In genomic region chr1:235799264-235799663, GRCh38 we compare ENCODE assay signal across 26 cellular contexts.
A peak's percentile ranks its signal among the peaks of the same experiment; 100 is the strongest.
DNase-seq lines count a peak whose midpoint lies in the region; ATAC-seq, FAIRE-seq and TF ChIP-seq lines count a peak whose summit lies in the region.
"Had no signal": no experiment of that assay in that cellular context is flagged by ENCODE, and none has a peak within 500 bp of the region (broad histone marks: within the 10 kb centered on the region; RNA-seq: fewer than 3 reads in every experiment).

No MANE protein-coding gene starts in this region.

- no peaks in the 10 kb centered on the region for H3K27me3 ChIP-seq in H9 (ENCODE audit: insufficient read depth, low read length)
- H3K27me3 ChIP-seq: BE2C, BLaER1 had no signal

- no peak overlapping the region for H2AK5ac ChIP-seq in H9 (ENCODE audit: insufficient read length, low read length)

- no peak for TF ChIP-seq CTCF in H9 (conservative IDR thresholded peaks at IDR 0.05)

- H3K79me1 ChIP-seq in H9 (ENCODE audit: insufficient read depth, low read depth, low read length, poor library complexity, severe bottlenecking) = no peaks in the 10 kb centered on the region

- H3K27me3 Mint-ChIP-seq in H9 (ENCODE audit: low read depth) = peaks cover 4% of the 10 kb centered on the region; the same call in 1 of the 2 replicates
- H3K27me3 Mint-ChIP-seq: CD4-positive, alpha-beta memory T cell; CD4-positive, CD25-positive, alpha-beta regulatory T cell; CD8-positive, alpha-beta memory T cell had no signal

- no peak overlapping the region for H4K8ac ChIP-seq in H9 (replicated peaks; ENCODE audit: insufficient read length, low read depth, low read length)

- H2BK20ac ChIP-seq in H9 (ENCODE audit: low read depth, low read length, poor library complexity, severe bottlenecking) = no peak overlapping the region

- H3K27ac ChIP-seq in H9 (ENCODE audit: insufficient read length, low read depth, low read length) = no peak overlapping the region
- H3K27ac ChIP-seq: BLaER1 had no signal

- H3K18ac ChIP-seq in H9 (ENCODE audit: insufficient read length, low read depth, low read length) = no peak overlapping the region

- no peak overlapping the region for H3K4me3 Mint-ChIP-seq in stimulated activated effector memory CD8-positive, alpha-beta T cell treated with anti-CD3 and anti-CD28 coated beads, Interleukin-12 subunit alpha, Interleukin-12 subunit beta, amount 100 ng/mL, for 72 hours
- H3K4me3 Mint-ChIP-seq in H9 = no peak overlapping the region
- H3K4me3 Mint-ChIP-seq: CD14-positive monocyte; CD4-positive, alpha-beta memory T cell; CD8-positive, alpha-beta memory T cell had no signal

- H3K79me2 ChIP-seq in H9 (ENCODE audit: insufficient read depth, low read length) = no peaks in the 10 kb centered on the region

- no peak overlapping the region for H2BK120ac ChIP-seq in H9 (ENCODE audit: low read depth, low read length, poor library complexity, severe bottlenecking)

- FAIRE-seq in GM12892 (lab: Jason Lieb, UNC) (peak; percentile 40), TTC549 (lab: Jason Lieb, UNC) (peak; percentile 76)
- FAIRE-seq: A204.1, GM12878, GM19239 had no signal

- in situ Hi-C loops in G401 (cut with HindIII; ENCODE audit: low sequenced_read_pairs) = no loop called here

- peaks cover 14% of the 10 kb centered on the region for H3K4me1 Mint-ChIP-seq in stimulated activated effector memory CD8-positive, alpha-beta T cell treated with anti-CD3 and anti-CD28 coated beads, Interleukin-12 subunit alpha, Interleukin-12 subunit beta, amount 100 ng/mL, for 72 hours
- no peaks in the 10 kb centered on the region for H3K4me1 Mint-ChIP-seq in H9
- H3K4me1 Mint-ChIP-seq: CD14-positive monocyte; CD4-positive, alpha-beta memory T cell had no signal

- no peak overlapping the region for H3K14ac ChIP-seq in H9 (ENCODE audit: insufficient read depth, low read length)

- no CpG with 5 or more reads among the region's 2 CpGs for WGBS in H9 (ENCODE audit: extremely low coverage, insufficient read length, low lambda C conversion rate)

- no peak overlapping the region for H3K56ac ChIP-seq in H9 (ENCODE audit: insufficient read length, low read depth, low read length)

- H3K4ac ChIP-seq in H9 (ENCODE audit: low read depth, low read length) = no peak overlapping the region

- TF ChIP-seq POLR2A in GM12892 (IDR thresholded peaks at IDR 0.05; ENCODE audit: low read depth, low read length) = no peak

- no peak overlapping the region for H2BK12ac ChIP-seq in H9 (ENCODE audit: insufficient read length, low read depth, low read length)

- H3K4me2 ChIP-seq in H9 (ENCODE audit: insufficient read depth, insufficient read length, low read length) = no peak overlapping the region
- H3K4me2 ChIP-seq: BLaER1 had no signal

- H4K5ac ChIP-seq in H9 (ENCODE audit: insufficient read length, low read depth, low read length) = no peak overlapping the region

- no peaks in the 10 kb centered on the region for H3K4me1 ChIP-seq in H9 (ENCODE audit: insufficient read depth, low read length)
- H3K4me1 ChIP-seq: BE2C, BLaER1 had no signal

- ATAC-seq in stimulated activated effector memory CD8-positive, alpha-beta T cell treated with anti-CD3 and anti-CD28 coated beads, Interleukin-12 subunit alpha, Interleukin-12 subunit beta, amount 100 ng/mL, for 72 hours = peak; percentile 57
- ATAC-seq: GM12878 had no signal

- H2BK15ac ChIP-seq in H9 (ENCODE audit: low read depth, low read length) = no peak overlapping the region

- no peak overlapping the region for H3K23ac ChIP-seq in H9 (ENCODE audit: insufficient read length, low read depth, low read length)

- no peak overlapping the region for H3K27ac Mint-ChIP-seq in stimulated activated effector memory CD8-positive, alpha-beta T cell treated with anti-CD3 and anti-CD28 coated beads, Interleukin-12 subunit alpha, Interleukin-12 subunit beta, amount 100 ng/mL, for 72 hours
- no peak overlapping the region for H3K27ac Mint-ChIP-seq in H9

- H3K36me3 Mint-ChIP-seq in stimulated activated effector memory CD8-positive, alpha-beta T cell treated with anti-CD3 and anti-CD28 coated beads, Interleukin-12 subunit alpha, Interleukin-12 subunit beta, amount 100 ng/mL, for 72 hours = no peaks in the 10 kb centered on the region
- H3K36me3 Mint-ChIP-seq in H9 (ENCODE audit: insufficient read depth in 1 of 3, low read depth in 3 of 3) = no peaks in the 10 kb centered on the region

- H3K9me3 ChIP-seq in H9 (ENCODE audit: control insufficient read depth, low read depth, low read length) = no peaks in the 10 kb centered on the region
- H3K9me3 ChIP-seq: BE2C had no signal

- no peak overlapping the region for H2AFZ ChIP-seq in H9 (ENCODE audit: low read length)

- H3K9me3 Mint-ChIP-seq in stimulated activated effector memory CD8-positive, alpha-beta T cell treated with anti-CD3 and anti-CD28 coated beads, Interleukin-12 subunit alpha, Interleukin-12 subunit beta, amount 100 ng/mL, for 72 hours = no peaks in the 10 kb centered on the region
- no peaks in the 10 kb centered on the region; a peak in 1 of 5 replicates for H3K9me3 Mint-ChIP-seq in H9
- H3K9me3 Mint-ChIP-seq: CD14-positive monocyte; CD4-positive, CD25-positive, alpha-beta regulatory T cell; CD8-positive, alpha-beta memory T cell had no signal

- H4K91ac ChIP-seq in H9 (ENCODE audit: insufficient read length, low read depth, low read length) = no peak overlapping the region

- no peak overlapping the region for H3K9ac ChIP-seq in H9 (ENCODE audit: extremely low read depth, insufficient read length, low read length)
- H3K9ac ChIP-seq: BLaER1 had no signal

- DNase-seq in GM12892 (ENCODE audit: insufficient read length) = no peak
- DNase-seq in stimulated activated effector memory CD8-positive, alpha-beta T cell treated with anti-CD3 and anti-CD28 coated beads, Interleukin-12 subunit alpha, Interleukin-12 subunit beta, amount 100 ng/mL, for 72 hours (ENCODE audit: low spot score in 2 of 2) = no peak
- no peak for DNase-seq in NCI-H2029 (lab: John Stamatoyannopoulos, UW)
- no peak for DNase-seq in H9
- DNase-seq in G401 (ENCODE audit: low spot score) = no peak
- DNase-seq: 8988T; ACHN; BE2C; C1 segment of cervical spinal cord; CD4-positive, alpha-beta memory T cell; CD4-positive, CD25-positive, alpha-beta regulatory T cell; CD8-positive, alpha-beta memory T cell; COR-L47; DMS 273 treated with DMSO at 0.1 percent for 48 hours; DMS153; DMS53; DMS79; DND-41; EL; GDM1 had no signal

- H2BK5ac ChIP-seq in H9 (ENCODE audit: insufficient read length, low read length) = no peak overlapping the region

- no peaks in the 10 kb centered on the region for H4K20me1 ChIP-seq in H9 (ENCODE audit: control insufficient read depth, insufficient read depth, insufficient read length)
- H4K20me1 ChIP-seq: BLaER1 had no signal

- no peaks in the 10 kb centered on the region for H3K23me2 ChIP-seq in H9 (ENCODE audit: insufficient read length, low read depth, low read length, poor library complexity, severe bottlenecking)

- no peak overlapping the region for H3T11ph ChIP-seq in H9 (ENCODE audit: low read length)
